ENCODE assay signal across 1 cellular context in the genomic region with DNA sequence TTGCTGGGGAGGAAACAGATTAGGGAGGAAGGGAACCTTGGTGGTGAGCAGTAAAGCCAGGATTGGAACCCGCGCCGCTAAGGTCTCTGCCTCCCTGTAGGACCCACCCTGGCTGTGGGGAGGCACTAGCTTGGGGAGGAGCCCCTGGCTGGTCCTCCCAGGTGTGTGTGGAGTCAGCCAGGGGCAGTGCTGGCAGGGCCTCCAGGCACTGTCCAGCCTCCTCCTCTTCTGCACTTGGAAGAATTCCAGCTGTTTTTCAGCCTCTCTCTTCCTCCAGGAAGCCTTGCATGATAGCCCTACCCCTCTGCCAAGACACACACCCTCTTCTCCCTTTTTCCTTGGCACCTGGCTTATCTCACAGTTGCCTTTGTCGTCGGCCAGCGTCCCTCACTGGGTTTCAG.
TF ChIP-seq lines count a peak whose summit lies in the region.

No MANE protein-coding gene starts in this region.

TF ChIP-seq in K562, 482 proteins besides CTCF, POLR2A, EP300 and RAD21 (continued from another document):
- TF ChIP-seq, protein P1, sequence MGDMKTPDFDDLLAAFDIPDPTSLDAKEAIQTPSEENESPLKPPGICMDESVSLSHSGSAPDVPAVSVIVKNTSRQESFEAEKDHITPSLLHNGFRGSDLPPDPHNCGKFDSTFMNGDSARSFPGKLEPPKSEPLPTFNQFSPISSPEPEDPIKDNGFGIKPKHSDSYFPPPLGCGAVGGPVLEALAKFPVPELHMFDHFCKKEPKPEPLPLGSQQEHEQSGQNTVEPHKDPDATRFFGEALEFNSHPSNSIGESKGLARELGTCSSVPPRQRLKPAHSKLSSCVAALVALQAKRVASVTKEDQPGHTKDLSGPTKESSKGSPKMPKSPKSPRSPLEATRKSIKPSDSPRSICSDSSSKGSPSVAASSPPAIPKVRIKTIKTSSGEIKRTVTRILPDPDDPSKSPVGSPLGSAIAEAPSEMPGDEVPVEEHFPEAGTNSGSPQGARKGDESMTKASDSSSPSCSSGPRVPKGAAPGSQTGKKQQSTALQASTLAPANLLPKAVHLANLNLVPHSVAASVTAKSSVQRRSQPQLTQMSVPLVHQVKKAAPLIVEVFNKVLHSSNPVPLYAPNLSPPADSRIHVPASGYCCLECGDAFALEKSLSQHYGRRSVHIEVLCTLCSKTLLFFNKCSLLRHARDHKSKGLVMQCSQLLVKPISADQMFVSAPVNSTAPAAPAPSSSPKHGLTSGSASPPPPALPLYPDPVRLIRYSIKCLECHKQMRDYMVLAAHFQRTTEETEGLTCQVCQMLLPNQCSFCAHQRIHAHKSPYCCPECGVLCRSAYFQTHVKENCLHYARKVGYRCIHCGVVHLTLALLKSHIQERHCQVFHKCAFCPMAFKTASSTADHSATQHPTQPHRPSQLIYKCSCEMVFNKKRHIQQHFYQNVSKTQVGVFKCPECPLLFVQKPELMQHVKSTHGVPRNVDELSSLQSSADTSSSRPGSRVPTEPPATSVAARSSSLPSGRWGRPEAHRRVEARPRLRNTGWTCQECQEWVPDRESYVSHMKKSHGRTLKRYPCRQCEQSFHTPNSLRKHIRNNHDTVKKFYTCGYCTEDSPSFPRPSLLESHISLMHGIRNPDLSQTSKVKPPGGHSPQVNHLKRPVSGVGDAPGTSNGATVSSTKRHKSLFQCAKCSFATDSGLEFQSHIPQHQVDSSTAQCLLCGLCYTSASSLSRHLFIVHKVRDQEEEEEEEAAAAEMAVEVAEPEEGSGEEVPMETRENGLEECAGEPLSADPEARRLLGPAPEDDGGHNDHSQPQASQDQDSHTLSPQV (IDR thresholded peaks at IDR 0.05), result peak; percentile 12; the same call in 1 of the 2 replicates
- TF ChIP-seq U2AF1 (optimal IDR thresholded peaks at IDR 0.05; ENCODE audit: low read depth, low read length) (no peak), MCM3 (IDR thresholded peaks at IDR 0.05) (no peak), HOMEZ (CRISPR knock-in tag; IDR thresholded peaks at IDR 0.05) (no peak), ZC3H8 (IDR thresholded peaks at IDR 0.05) (no peak), SIRT6 (IDR thresholded peaks at IDR 0.05; ENCODE audit: low read depth, low read length) (no peak), NFIC (IDR thresholded peaks at IDR 0.05) (peak; percentile 86), JUND (IDR thresholded peaks at IDR 0.05; ENCODE audit: borderline replicate concordance, low read depth, low read length) (no peak), JUND (tag; IDR thresholded peaks at IDR 0.05; ENCODE audit: borderline replicate concordance, low read depth, low read length) (0 out of 3 replicates have a peak, but pooled peaks have one; percentile 6), CSDE1 (IDR thresholded peaks at IDR 0.05) (no peak)
- TF ChIP-seq, protein P2, sequence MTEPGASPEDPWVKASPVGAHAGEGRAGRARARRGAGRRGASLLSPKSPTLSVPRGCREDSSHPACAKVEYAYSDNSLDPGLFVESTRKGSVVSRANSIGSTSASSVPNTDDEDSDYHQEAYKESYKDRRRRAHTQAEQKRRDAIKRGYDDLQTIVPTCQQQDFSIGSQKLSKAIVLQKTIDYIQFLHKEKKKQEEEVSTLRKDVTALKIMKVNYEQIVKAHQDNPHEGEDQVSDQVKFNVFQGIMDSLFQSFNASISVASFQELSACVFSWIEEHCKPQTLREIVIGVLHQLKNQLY (CRISPR knock-in tag; conservative IDR thresholded peaks at IDR 0.05), result no peak
